21 cellular contexts compared by ENCODE assay signal in the genomic region with DNA sequence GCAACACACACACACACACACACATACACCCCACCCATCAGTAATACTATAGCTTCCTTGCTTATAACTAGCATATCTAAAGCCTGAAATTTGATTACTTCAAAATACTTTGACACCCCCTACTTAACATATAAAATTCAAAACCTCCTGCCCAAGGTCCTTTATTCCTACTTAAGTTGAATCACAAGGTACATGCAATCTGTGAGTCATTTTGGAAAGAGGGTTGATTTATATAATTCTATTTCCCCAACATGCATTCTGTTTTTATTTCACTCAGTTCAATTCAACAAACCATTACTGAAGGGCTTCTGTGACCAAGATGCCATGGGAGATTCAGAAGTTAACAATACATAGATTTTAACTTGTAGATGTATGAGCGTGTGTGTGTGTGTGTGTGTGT.
"Had no signal": no experiment of that assay in that cellular context is flagged by ENCODE, and none has a peak within 500 bp of the region (broad histone marks: within the 10 kb centered on the region; RNA-seq: fewer than 3 reads in every experiment).

No MANE protein-coding gene starts in this region.

- H3K4me3 ChIP-seq: gastroesophageal sphincter, left ventricle myocardium inferior, lung, prostate gland, skin epidermis, testis, tibial nerve had no signal

- DNase-seq: cortex of kidney; effector memory CD4-positive, alpha-beta T cell; glutamatergic neuron; immature natural killer cell; left ventricle myocardium inferior; mesendoderm; naive B cell; nephron progenitor cell; retina; stimulated activated CD4-positive, alpha-beta T cell treated with anti-CD3 and anti-CD28 coated beads, Interleukin-2, amount 100 ng/mL, for 24 hours; stimulated activated CD4-positive, alpha-beta T cell treated with anti-CD3 and anti-CD28 coated beads, Interleukin-4, amount 100 ng/mL, for 4 hours; stimulated activated naive B cell treated with anti-CD40 and anti-IgM and Interleukin-4, amounts not matched to agents 10 μg/mL and 1 μg/mL and 100 μg/mL, for 72 hours; stimulated activated naive CD8-positive, alpha-beta T cell treated with anti-CD3 and anti-CD28 coated beads, Interleukin-15, amount 100 ng/mL, for 72 hours had no signal

- H3K79me2 ChIP-seq: parathyroid adenoma had no signal

- H3K9ac ChIP-seq: parathyroid adenoma had no signal

- H3K27me3 ChIP-seq: gastroesophageal sphincter, testis, tibial nerve had no signal

- H3K9me3 ChIP-seq: gastroesophageal sphincter, left ventricle myocardium inferior, prostate gland, testis, tibial nerve had no signal

- H2AFZ ChIP-seq: parathyroid adenoma had no signal

- ATAC-seq: gastroesophageal sphincter; sciatic nerve; stimulated activated naive B cell treated with anti-CD40 and anti-IgM and Interleukin-4, amounts not matched to agents 10 μg/mL and 1 μg/mL and 100 μg/mL, for 72 hours; stimulated activated naive CD8-positive, alpha-beta T cell treated with anti-CD3 and anti-CD28 coated beads, Interleukin-15, amount 100 ng/mL, for 72 hours had no signal

- H3K4me1 ChIP-seq: gastroesophageal sphincter, left ventricle myocardium inferior, parathyroid adenoma, prostate gland, tibial nerve had no signal

- H3K36me3 ChIP-seq: gastroesophageal sphincter, left ventricle myocardium inferior, prostate gland, tibial nerve had no signal

- H3K27ac ChIP-seq: gastroesophageal sphincter, left ventricle myocardium inferior, parathyroid adenoma, prostate gland, skin epidermis, tibial nerve had no signal
